1 cellular context compared by ENCODE assay signal in the genomic region with DNA sequence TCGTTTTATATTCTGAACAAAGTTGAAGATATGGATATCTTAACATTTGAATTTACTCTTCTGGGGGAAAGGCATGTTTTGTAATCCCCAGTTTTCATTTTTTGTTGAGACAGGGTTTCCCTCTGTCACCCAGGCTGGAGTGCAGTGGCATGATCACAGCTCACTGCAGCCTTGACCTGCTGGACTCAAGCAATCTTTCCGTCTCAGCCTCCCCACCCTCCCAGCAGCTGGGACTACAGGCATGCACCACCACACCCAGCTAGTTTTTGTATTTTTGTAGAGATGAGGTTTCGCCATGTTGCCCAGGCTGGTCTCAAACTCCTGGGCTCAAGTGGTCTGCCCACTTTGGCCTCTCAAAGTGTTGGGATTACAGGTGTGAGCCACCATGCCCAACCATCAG.
A peak's percentile ranks its signal among the peaks of the same experiment; 100 is the strongest.
TF ChIP-seq lines count a peak whose summit lies in the region.

No MANE protein-coding gene starts in this region.

TF ChIP-seq in K562, 482 proteins besides CTCF, POLR2A, EP300 and RAD21:
- 0 out of 2 replicates have a peak, but pooled peaks have one; percentile 7 for TF ChIP-seq ADNP (tag; IDR thresholded peaks at IDR 0.05)
- TF ChIP-seq CTBP1 (IDR thresholded peaks at IDR 0.05; ENCODE audit: borderline replicate concordance) = peak; percentile 13; the same call in 1 of the 2 replicates
- TF ChIP-seq DACH1 (IDR thresholded peaks at IDR 0.05; ENCODE audit: partially characterized antibody) = peak; percentile 16
- TF ChIP-seq CBFA2T3 (IDR thresholded peaks at IDR 0.05) = 0 out of 2 replicates have a peak, but pooled peaks have one; percentile 32
- TF ChIP-seq, protein P1, sequence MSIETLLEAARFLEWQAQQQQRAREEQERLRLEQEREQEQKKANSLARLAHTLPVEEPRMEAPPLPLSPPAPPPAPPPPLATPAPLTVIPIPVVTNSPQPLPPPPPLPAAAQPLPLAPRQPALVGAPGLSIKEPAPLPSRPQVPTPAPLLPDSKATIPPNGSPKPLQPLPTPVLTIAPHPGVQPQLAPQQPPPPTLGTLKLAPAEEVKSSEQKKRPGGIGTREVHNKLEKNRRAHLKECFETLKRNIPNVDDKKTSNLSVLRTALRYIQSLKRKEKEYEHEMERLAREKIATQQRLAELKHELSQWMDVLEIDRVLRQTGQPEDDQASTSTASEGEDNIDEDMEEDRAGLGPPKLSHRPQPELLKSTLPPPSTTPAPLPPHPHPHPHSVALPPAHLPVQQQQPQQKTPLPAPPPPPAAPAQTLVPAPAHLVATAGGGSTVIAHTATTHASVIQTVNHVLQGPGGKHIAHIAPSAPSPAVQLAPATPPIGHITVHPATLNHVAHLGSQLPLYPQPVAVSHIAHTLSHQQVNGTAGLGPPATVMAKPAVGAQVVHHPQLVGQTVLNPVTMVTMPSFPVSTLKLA (conservative IDR thresholded peaks at IDR 0.05) = 0 out of 4 replicates have a peak, but pooled peaks of 1 of the 2 experiments have one; percentile 31
- TF ChIP-seq, protein P2, sequence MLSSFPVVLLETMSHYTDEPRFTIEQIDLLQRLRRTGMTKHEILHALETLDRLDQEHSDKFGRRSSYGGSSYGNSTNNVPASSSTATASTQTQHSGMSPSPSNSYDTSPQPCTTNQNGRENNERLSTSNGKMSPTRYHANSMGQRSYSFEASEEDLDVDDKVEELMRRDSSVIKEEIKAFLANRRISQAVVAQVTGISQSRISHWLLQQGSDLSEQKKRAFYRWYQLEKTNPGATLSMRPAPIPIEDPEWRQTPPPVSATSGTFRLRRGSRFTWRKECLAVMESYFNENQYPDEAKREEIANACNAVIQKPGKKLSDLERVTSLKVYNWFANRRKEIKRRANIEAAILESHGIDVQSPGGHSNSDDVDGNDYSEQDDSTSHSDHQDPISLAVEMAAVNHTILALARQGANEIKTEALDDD (IDR thresholded peaks at IDR 0.05) = 0 out of 2 replicates have a peak, but pooled peaks have one; percentile 5
- TF ChIP-seq, protein P3, sequence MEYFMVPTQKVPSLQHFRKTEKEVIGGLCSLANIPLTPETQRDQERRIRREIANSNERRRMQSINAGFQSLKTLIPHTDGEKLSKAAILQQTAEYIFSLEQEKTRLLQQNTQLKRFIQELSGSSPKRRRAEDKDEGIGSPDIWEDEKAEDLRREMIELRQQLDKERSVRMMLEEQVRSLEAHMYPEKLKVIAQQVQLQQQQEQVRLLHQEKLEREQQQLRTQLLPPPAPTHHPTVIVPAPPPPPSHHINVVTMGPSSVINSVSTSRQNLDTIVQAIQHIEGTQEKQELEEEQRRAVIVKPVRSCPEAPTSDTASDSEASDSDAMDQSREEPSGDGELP (CRISPR knock-in tag; IDR thresholded peaks at IDR 0.05; ENCODE audit: borderline replicate concordance) = peak; percentile 74
- 0 out of 4 replicates have a peak, but pooled peaks of 1 of the 2 experiments have one; percentile 23 for TF ChIP-seq HDAC1 (IDR thresholded peaks at IDR 0.05)
